In the genomic region with DNA sequence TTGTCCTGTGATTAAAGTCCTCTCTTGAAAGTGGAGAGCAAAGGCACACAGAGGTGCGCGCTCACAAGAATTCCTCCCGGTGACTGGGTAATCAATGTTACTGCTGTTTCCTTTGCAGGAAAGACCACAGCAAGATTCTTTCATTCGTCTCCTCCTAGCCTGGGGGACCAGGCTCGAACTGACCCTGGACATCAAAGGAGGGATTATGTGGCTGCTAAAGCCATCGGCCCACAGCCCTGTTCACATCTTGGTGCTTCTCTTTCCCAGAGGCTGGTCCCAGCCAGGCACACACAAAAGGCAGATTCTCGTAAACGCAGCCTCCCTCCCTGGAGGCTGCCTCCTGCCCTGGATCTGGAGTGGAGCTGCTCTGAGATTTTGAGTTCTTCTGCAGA, we compare ENCODE assay signal across 13 cellular contexts.
A peak's percentile ranks its signal among the peaks of the same experiment; 100 is the strongest.
DNase-seq lines count a peak whose midpoint lies in the region; ATAC-seq and TF ChIP-seq lines count a peak whose summit lies in the region.
"Had no signal": no experiment of that assay in that cellular context is flagged by ENCODE, and none has a peak within 500 bp of the region (broad histone marks: within the 10 kb centered on the region; RNA-seq: fewer than 3 reads in every experiment).

No MANE protein-coding gene starts in this region.

- H3K4me1 ChIP-seq in Peyer's patch, result peaks cover 0 to 32% (median 1%) of the 10 kb centered on the region in 4 donors
- H3K4me1 ChIP-seq in ectodermal cell (ENCODE audit: control insufficient read depth, insufficient read depth, low read length), result peaks cover 39% of the 10 kb centered on the region
- H3K4me1 ChIP-seq in stomach smooth muscle (ENCODE audit: control insufficient read depth, insufficient read depth, low read length), result peaks cover 95% of the 10 kb centered on the region

- 59 to 72% methylated on average over 8 of the region's 8 CpGs for WGBS in ectodermal cell, 2 experiments

- DNase-seq in Peyer's patch (peak in 2 of 3 donors; percentile 28 to 35), nephron progenitor cell (no peak), hippocampal formation (lab: John Stamatoyannopoulos, UW) (no peak)
- DNase-seq in activated T-cell treated with anti-CD3 and anti-CD28 coated beads, Interleukin-2, amount 50 U/mL, for 72 hours, result no peak
- DNase-seq: activated CD8-positive, alpha-beta T cell treated with anti-CD3 and anti-CD28 coated beads for 36 hours; activated naive CD8-positive, alpha-beta T cell treated with anti-CD3 and anti-CD28 coated beads, Interleukin-2, amount 50 U/mL, for 24 hours; NCI-H82 had no signal

- peak overlapping the region in 1 of 2 donors; percentile 7 for H3K9ac ChIP-seq in stomach smooth muscle (ENCODE audit: low read length in 2 of 2)

- H3K27ac Mint-ChIP-seq in nephron progenitor cell, result peak overlapping the region; percentile 72
- H3K27ac Mint-ChIP-seq in activated T-cell treated with anti-CD3 and anti-CD28 coated beads, Interleukin-2, amount 50 U/mL, for 72 hours, result no peak overlapping the region
- H3K27ac Mint-ChIP-seq: activated CD8-positive, alpha-beta T cell treated with anti-CD3 and anti-CD28 coated beads for 36 hours; activated naive CD8-positive, alpha-beta T cell treated with anti-CD3 and anti-CD28 coated beads, Interleukin-2, amount 50 U/mL, for 24 hours had no signal

- TF ChIP-seq POLR2A in Peyer's patch (IDR thresholded peaks at IDR 0.05), result no peak

- peaks cover 0 to 56% (median 0%) of the 10 kb centered on the region in 3 donors for H3K36me3 ChIP-seq in Peyer's patch
- no peaks in the 10 kb centered on the region for H3K36me3 ChIP-seq in ectodermal cell (ENCODE audit: control insufficient read depth, insufficient read depth, low read length)
- peaks cover 42 to 54% of the 10 kb centered on the region in 2 donors for H3K36me3 ChIP-seq in stomach smooth muscle (ENCODE audit: control insufficient read depth in 2 of 2, insufficient read depth in 2 of 2, low read length in 2 of 2)

- peaks cover 38% of the 10 kb centered on the region for H3K4me1 Mint-ChIP-seq in nephron progenitor cell
- H3K4me1 Mint-ChIP-seq in activated T-cell treated with anti-CD3 and anti-CD28 coated beads, Interleukin-2, amount 50 U/mL, for 72 hours (ENCODE audit: low read depth), result no peaks in the 10 kb centered on the region
- H3K4me1 Mint-ChIP-seq: activated naive CD8-positive, alpha-beta T cell treated with anti-CD3 and anti-CD28 coated beads, Interleukin-2, amount 50 U/mL, for 24 hours had no signal

- no peaks in the 10 kb centered on the region for H3K27me3 ChIP-seq in Peyer's patch
- no peaks in the 10 kb centered on the region for H3K27me3 ChIP-seq in ectodermal cell (ENCODE audit: control insufficient read depth, insufficient read depth, low read length, poor library complexity, severe bottlenecking)
- no peaks in the 10 kb centered on the region for H3K27me3 ChIP-seq in stomach smooth muscle (ENCODE audit: control insufficient read depth in 1 of 2, insufficient read depth in 2 of 2, low read length in 2 of 2)

- H3K27me3 Mint-ChIP-seq in nephron progenitor cell (ENCODE audit: low read depth, poor library complexity), result peaks cover 6% of the 10 kb centered on the region
- H3K27me3 Mint-ChIP-seq in activated T-cell treated with anti-CD3 and anti-CD28 coated beads, Interleukin-2, amount 50 U/mL, for 72 hours (ENCODE audit: low read depth), result no peaks in the 10 kb centered on the region
- H3K27me3 Mint-ChIP-seq: activated CD8-positive, alpha-beta T cell treated with anti-CD3 and anti-CD28 coated beads for 36 hours; activated naive CD8-positive, alpha-beta T cell treated with anti-CD3 and anti-CD28 coated beads, Interleukin-2, amount 50 U/mL, for 24 hours had no signal

- H3K9me3 ChIP-seq in Peyer's patch (no peaks in the 10 kb centered on the region), ectodermal cell (ENCODE audit: control insufficient read depth, low read length) (no peaks in the 10 kb centered on the region), stomach smooth muscle (ENCODE audit: control insufficient read depth in 2 of 2, low read length in 2 of 2) (no peaks in the 10 kb centered on the region)

- TF ChIP-seq CTCF in Peyer's patch (IDR thresholded peaks at IDR 0.05) (no peak), nephron progenitor cell (IDR thresholded peaks at IDR 0.05) (no peak)

- H3K36me3 Mint-ChIP-seq in nephron progenitor cell (ENCODE audit: low read depth), result peaks cover 58% of the 10 kb centered on the region
- H3K36me3 Mint-ChIP-seq in activated T-cell treated with anti-CD3 and anti-CD28 coated beads, Interleukin-2, amount 50 U/mL, for 72 hours (ENCODE audit: insufficient read depth in 2 of 2), result peaks cover 0 to 2% of the 10 kb centered on the region in 2 donors

- H3K9me3 Mint-ChIP-seq in nephron progenitor cell, result no peaks in the 10 kb centered on the region
- no peaks in the 10 kb centered on the region for H3K9me3 Mint-ChIP-seq in activated T-cell treated with anti-CD3 and anti-CD28 coated beads, Interleukin-2, amount 50 U/mL, for 72 hours
- H3K9me3 Mint-ChIP-seq: activated CD8-positive, alpha-beta T cell treated with anti-CD3 and anti-CD28 coated beads for 36 hours; activated naive CD8-positive, alpha-beta T cell treated with anti-CD3 and anti-CD28 coated beads, Interleukin-2, amount 50 U/mL, for 24 hours had no signal

- H3K27ac ChIP-seq in Peyer's patch, result no peak overlapping the region
- H3K27ac ChIP-seq in ectodermal cell (ENCODE audit: insufficient read depth, low read depth, low read length, poor library complexity, severe bottlenecking), result peak overlapping the region; percentile 74
- peak overlapping the region; percentile 84 for H3K27ac ChIP-seq in stomach smooth muscle (ENCODE audit: low read length)

- no peak for ATAC-seq in activated T-cell treated with anti-CD3 and anti-CD28 coated beads, Interleukin-2, amount 50 U/mL, for 72 hours (replicated peaks in 1 of 2)
- ATAC-seq in HG03354 (IDR thresholded peaks at IDR 0.05; ENCODE audit: poor library complexity, severe bottlenecking, unreplicated experiment), result no peak
- no peak for ATAC-seq in GM21447 (IDR thresholded peaks at IDR 0.05; ENCODE audit: unreplicated experiment)
- ATAC-seq: activated CD8-positive, alpha-beta T cell treated with anti-CD3 and anti-CD28 coated beads for 36 hours; activated naive CD8-positive, alpha-beta T cell treated with anti-CD3 and anti-CD28 coated beads, Interleukin-2, amount 50 U/mL, for 24 hours; left colon; Panc1 had no signal

- H3K4me3 ChIP-seq in Peyer's patch (no peak overlapping the region), ectodermal cell (ENCODE audit: insufficient read depth, low read depth, low read length) (no peak overlapping the region), stomach smooth muscle (ENCODE audit: low read length in 2 of 2) (peak overlapping the region in 1 of 2 donors; percentile 35)

- H3K4me3 Mint-ChIP-seq in nephron progenitor cell, result no peak overlapping the region
- H3K4me3 Mint-ChIP-seq in activated T-cell treated with anti-CD3 and anti-CD28 coated beads, Interleukin-2, amount 50 U/mL, for 72 hours, result no peak overlapping the region
- H3K4me3 Mint-ChIP-seq: activated CD8-positive, alpha-beta T cell treated with anti-CD3 and anti-CD28 coated beads for 36 hours; activated naive CD8-positive, alpha-beta T cell treated with anti-CD3 and anti-CD28 coated beads, Interleukin-2, amount 50 U/mL, for 24 hours had no signal

Comparison
In these comparisons a context has a peak if more than half of its experiments do, and no peak if none do; other contexts are left out.
1. DNase-seq: peak in Peyer's patch (2 of 3); none in nephron progenitor cell (single experiment), activated T-cell treated with anti-CD3 and anti-CD28 coated beads, Interleukin-2, amount 50 U/mL, for 72 hours (0 of 2) and hippocampal formation (0 of 2).
2. H3K27ac ChIP-seq: peak in ectodermal cell (single experiment) and stomach smooth muscle (single experiment); none in Peyer's patch (0 of 4).